ENCODE assay signal across 23 cellular contexts in genomic region chr7:47354831-47355541, GRCh38.
DNase-seq lines count a peak whose midpoint lies in the region; ATAC-seq and TF ChIP-seq lines count a peak whose summit lies in the region.
"Had no signal": no experiment of that assay in that cellular context is flagged by ENCODE, and none has a peak within 500 bp of the region (broad histone marks: within the 10 kb centered on the region; RNA-seq: fewer than 3 reads in every experiment).

No MANE protein-coding gene starts in this region.

- H3K27ac ChIP-seq in heart right ventricle (peak overlapping the region in 7 of 10 donors; percentile 3 to 44 (median 22)), spleen (peak overlapping the region in 1 of 8 donors; percentile 11)
- H3K27ac ChIP-seq: C4-2B, neutrophil, SJCRH30 had no signal

- CTCF ChIA-PET in WTC11 (lab: Charles Lee): interaction anchor here (2.9 to 3.0 kb wide), 2 partner anchors 54 to 89 kb away, joined by 16 read pairs; no protein-coding TSS in a partner anchor

- POLR2A ChIA-PET in WTC11 (lab: Charles Lee): no interaction called here

- H3K4me3 Mint-ChIP-seq in WTC11 (no peak overlapping the region), mesothelial cell of epicardium (no peak overlapping the region)
- H3K4me3 Mint-ChIP-seq: activated CD8-positive, alpha-beta T cell treated with anti-CD3 and anti-CD28 coated beads, Interleukin-2, amount 10 ng/mL, durations not matched to agents 7 days and 5 days; activated naive CD8-positive, alpha-beta T cell treated with anti-CD3 and anti-CD28 coated beads, Interleukin-2, amount 50 U/mL, for 24 hours; brain; stimulated activated effector memory CD8-positive, alpha-beta T cell treated with anti-CD3 and anti-CD28 coated beads, Interleukin-12 subunit alpha, Interleukin-12 subunit beta, amount 100 ng/mL, for 72 hours; T-cell had no signal

- H3K9me3 Mint-ChIP-seq in WTC11 (no peaks in the 10 kb centered on the region), mesothelial cell of epicardium (no peaks in the 10 kb centered on the region)
- H3K9me3 Mint-ChIP-seq: activated naive CD8-positive, alpha-beta T cell treated with anti-CD3 and anti-CD28 coated beads, Interleukin-2, amount 50 U/mL, for 24 hours; brain; stimulated activated effector memory CD8-positive, alpha-beta T cell treated with anti-CD3 and anti-CD28 coated beads, Interleukin-12 subunit alpha, Interleukin-12 subunit beta, amount 100 ng/mL, for 72 hours; T-cell had no signal

- H3K4me3 ChIP-seq in heart right ventricle (no peak overlapping the region), spleen (no peak overlapping the region)
- H3K4me3 ChIP-seq: HAP-1, SJCRH30, smooth muscle cell had no signal

- H3K4me1 ChIP-seq in heart right ventricle: peaks cover 0 to 24% (median 13%) of the 10 kb centered on the region in 9 donors
- peaks cover 0 to 47% (median 2%) of the 10 kb centered on the region in 6 donors for H3K4me1 ChIP-seq in spleen
- H3K4me1 ChIP-seq: HAP-1, SJCRH30 had no signal

- H3K27me3 Mint-ChIP-seq in WTC11 (ENCODE audit: low read depth) (no peaks in the 10 kb centered on the region), mesothelial cell of epicardium (ENCODE audit: low read depth) (no peaks in the 10 kb centered on the region)
- H3K27me3 Mint-ChIP-seq: activated naive CD8-positive, alpha-beta T cell treated with anti-CD3 and anti-CD28 coated beads, Interleukin-2, amount 50 U/mL, for 24 hours; T-cell had no signal

- H3K36me3 Mint-ChIP-seq in WTC11 (no peaks in the 10 kb centered on the region), mesothelial cell of epicardium (peaks cover 14% of the 10 kb centered on the region)
- H3K36me3 Mint-ChIP-seq: brain; stimulated activated effector memory CD8-positive, alpha-beta T cell treated with anti-CD3 and anti-CD28 coated beads, Interleukin-12 subunit alpha, Interleukin-12 subunit beta, amount 100 ng/mL, for 72 hours; T-cell had no signal

- H3K4me1 Mint-ChIP-seq in WTC11: peaks cover 7% of the 10 kb centered on the region
- peaks cover 16% of the 10 kb centered on the region for H3K4me1 Mint-ChIP-seq in mesothelial cell of epicardium
- H3K4me1 Mint-ChIP-seq: activated naive CD8-positive, alpha-beta T cell treated with anti-CD3 and anti-CD28 coated beads, Interleukin-2, amount 50 U/mL, for 24 hours; stimulated activated effector memory CD8-positive, alpha-beta T cell treated with anti-CD3 and anti-CD28 coated beads, Interleukin-12 subunit alpha, Interleukin-12 subunit beta, amount 100 ng/mL, for 72 hours; T-cell had no signal

- H3K27ac Mint-ChIP-seq in WTC11: no peak overlapping the region
- H3K27ac Mint-ChIP-seq in mesothelial cell of epicardium: peak overlapping the region; percentile 36
- H3K27ac Mint-ChIP-seq: activated CD8-positive, alpha-beta T cell treated with anti-CD3 and anti-CD28 coated beads, Interleukin-2, amount 10 ng/mL, durations not matched to agents 7 days and 5 days; activated naive CD8-positive, alpha-beta T cell treated with anti-CD3 and anti-CD28 coated beads, Interleukin-2, amount 50 U/mL, for 24 hours; stimulated activated effector memory CD8-positive, alpha-beta T cell treated with anti-CD3 and anti-CD28 coated beads, Interleukin-12 subunit alpha, Interleukin-12 subunit beta, amount 100 ng/mL, for 72 hours; T-cell had no signal

- ATAC-seq in WTC11 (no peak), heart right ventricle (peak; percentile 41 to 84 (median 68))
- ATAC-seq: activated CD8-positive, alpha-beta T cell treated with anti-CD3 and anti-CD28 coated beads, Interleukin-2, amount 10 ng/mL, durations not matched to agents 7 days and 5 days; activated naive CD8-positive, alpha-beta T cell treated with anti-CD3 and anti-CD28 coated beads, Interleukin-2, amount 50 U/mL, for 24 hours; stimulated activated effector memory CD8-positive, alpha-beta T cell treated with anti-CD3 and anti-CD28 coated beads, Interleukin-12 subunit alpha, Interleukin-12 subunit beta, amount 100 ng/mL, for 72 hours; T-cell had no signal

- DNase-seq in WTC11 (ENCODE audit: low spot score): peak; percentile 8
- peak; percentile 41 to 59 for DNase-seq in heart right ventricle
- DNase-seq in mesothelial cell of epicardium (ENCODE audit: low spot score in 2 of 2, unreplicated experiment in 2 of 2): no peak
- DNase-seq in spleen: peak; percentile 77
- no peak for DNase-seq in NCI-H146 (lab: John Stamatoyannopoulos, UW)
- no peak for DNase-seq in amniotic stem cell (lab: John Stamatoyannopoulos, UW)
- DNase-seq in iPS-NIHi7 (ENCODE audit: extremely low spot score): no peak
- no peak for DNase-seq in NCI-H446 (lab: John Stamatoyannopoulos, UW)
- DNase-seq: activated CD4-positive, CD25-positive, alpha-beta regulatory T cell treated with anti-CD3 and anti-CD28 coated beads, Interleukin-2, amount 50 U/mL, for 72 hours; activated CD8-positive, alpha-beta T cell treated with anti-CD3 and anti-CD28 coated beads, Interleukin-2, amount 10 ng/mL, durations not matched to agents 7 days and 5 days; activated gamma-delta T cell; activated naive CD8-positive, alpha-beta T cell treated with anti-CD3 and anti-CD28 coated beads, Interleukin-2, amount 50 U/mL, for 24 hours; effector CD4-positive, alpha-beta T cell; NCI-H510A; NK-92 treated with Interleukin-12 subunit alpha and Interleukin-12 subunit beta, amount 100 ng/mL, for 24 hours; SJCRH30; T-cell had no signal

- TF ChIP-seq POLR2A in spleen (IDR thresholded peaks at IDR 0.05): no peak

- TF ChIP-seq CTCF in WTC11 (IDR thresholded peaks at IDR 0.05): no peak
- no peak for TF ChIP-seq CTCF in heart right ventricle (IDR thresholded peaks at IDR 0.05)
- no peak for TF ChIP-seq CTCF in mesothelial cell of epicardium (IDR thresholded peaks at IDR 0.05; ENCODE audit: unreplicated experiment)
- TF ChIP-seq CTCF in spleen (IDR thresholded peaks at IDR 0.05 in 8 of 11, conservative IDR thresholded peaks at IDR 0.05 in 3 of 11): no peak

- H3K27me3 ChIP-seq in heart right ventricle: no peaks in the 10 kb centered on the region
- no peaks in the 10 kb centered on the region for H3K27me3 ChIP-seq in spleen (replicated peaks in 1 of 7)
- H3K27me3 ChIP-seq: neutrophil, SJCRH30 had no signal

- no peaks in the 10 kb centered on the region for H3K9me3 ChIP-seq in heart right ventricle
- no peaks in the 10 kb centered on the region for H3K9me3 ChIP-seq in spleen
- H3K9me3 ChIP-seq: HAP-1, neutrophil, SJCRH30 had no signal

- 62 to 68% methylated on average over 22 of the region's 22 CpGs for WGBS in heart right ventricle, 2 donors
- 81 to 90% (median 84%) methylated on average over 9 to 22 of the region's 22 CpGs for WGBS in spleen, 5 donors

- H3K36me3 ChIP-seq in heart right ventricle (peaks cover 0 to 22% (median 0%) of the 10 kb centered on the region in 9 donors), spleen (peaks cover 0 to 80% (median 0%) of the 10 kb centered on the region in 6 donors)
- H3K36me3 ChIP-seq: HAP-1, neutrophil had no signal

- intact Hi-C loops in heart right ventricle (cut with DNase I) (no loop called here), spleen (cut with DNase I; ENCODE audit: low total_unique reads) (no loop called here)

TF ChIP-seq in WTC11, 78 proteins besides CTCF, POLR2A, EP300 and RAD21 (continues in another document):
- TF ChIP-seq EMX1 (CRISPR knock-in tag; IDR thresholded peaks at IDR 0.05) (no peak), ATF6 (CRISPR knock-in tag; IDR thresholded peaks at IDR 0.05) (no peak), SP1 (CRISPR knock-in tag; conservative IDR thresholded peaks at IDR 0.05) (no peak), ATF1 (CRISPR knock-in tag; IDR thresholded peaks at IDR 0.05) (no peak), PRDM15 (CRISPR knock-in tag; IDR thresholded peaks at IDR 0.05) (no peak), ZNF263 (CRISPR knock-in tag; IDR thresholded peaks at IDR 0.05; ENCODE audit: low read depth) (no peak)

Comparison
In these comparisons a context has a peak if more than half of its experiments do, and no peak if none do; other contexts are left out.
1. DNase-seq: peak in WTC11 (single experiment), heart right ventricle (2 of 2) and spleen (single experiment); none in mesothelial cell of epicardium (0 of 2), NCI-H146 (single experiment), amniotic stem cell (single experiment), iPS-NIHi7 (single experiment) and NCI-H446 (0 of 2).